Comparison of ENCODE assay signal across 28 cellular contexts in genomic region chr1:6103854-6104530, GRCh38. TPM values are rescaled to one million over a fixed set of nuclear protein-coding genes. Genes with fewer than 3 reads are reported as not detected.
A peak's percentile ranks its signal among the peaks of the same experiment; 100 is the strongest.
DNase-seq lines count a peak whose midpoint lies in the region; ATAC-seq and TF ChIP-seq lines count a peak whose summit lies in the region.
"Had no signal": no experiment of that assay in that cellular context is flagged by ENCODE, and none has a peak within 500 bp of the region (broad histone marks: within the 10 kb centered on the region; RNA-seq: fewer than 3 reads in every experiment).

No MANE protein-coding gene starts in this region.

- TF ChIP-seq CTCF in nephron progenitor cell (IDR thresholded peaks at IDR 0.05), result no peak

- H3K4me3 Mint-ChIP-seq in activated CD4-positive, alpha-beta T cell treated with anti-CD3 and anti-CD28 coated beads for 36 hours, result no peak overlapping the region
- H3K4me3 Mint-ChIP-seq in nephron progenitor cell, result no peak overlapping the region
- H3K4me3 Mint-ChIP-seq: B cell; CD8-positive, alpha-beta memory T cell had no signal

- no peaks in the 10 kb centered on the region for H3K9me3 ChIP-seq in aorta (ENCODE audit: control insufficient read depth, low read length)
- H3K9me3 ChIP-seq in effector memory CD4-positive, alpha-beta T cell (ENCODE audit: control insufficient read depth, low read length), result no peaks in the 10 kb centered on the region
- H3K9me3 ChIP-seq: MG63 had no signal

- intact Hi-C loops in activated CD4-positive, alpha-beta T cell treated with anti-CD3 and anti-CD28 coated beads for 36 hours (cut with DNase I, micrococcal nuclease), result no loop called here
- intact Hi-C loops in Right ventricle myocardium superior (cut with DNase I) (no loop called here), cardiac septum (cut with DNase I) (no loop called here), aorta (cut with DNase I) (no loop called here)

- POLR2A ChIA-PET in activated CD4-positive, alpha-beta T cell treated with anti-CD3 and anti-CD28 coated beads for 36 hours (lab: Charles Lee), result no interaction called here

- no peaks in the 10 kb centered on the region for H3K4me1 Mint-ChIP-seq in activated CD4-positive, alpha-beta T cell treated with anti-CD3 and anti-CD28 coated beads for 36 hours
- peaks cover 10% of the 10 kb centered on the region for H3K4me1 Mint-ChIP-seq in nephron progenitor cell
- H3K4me1 Mint-ChIP-seq: B cell had no signal

- no peak overlapping the region for H3K27ac Mint-ChIP-seq in activated CD4-positive, alpha-beta T cell treated with anti-CD3 and anti-CD28 coated beads for 36 hours
- no peak overlapping the region for H3K27ac Mint-ChIP-seq in nephron progenitor cell
- H3K27ac Mint-ChIP-seq: B cell; CD8-positive, alpha-beta memory T cell had no signal

- H3K36me3 Mint-ChIP-seq in activated CD4-positive, alpha-beta T cell treated with anti-CD3 and anti-CD28 coated beads for 36 hours (ENCODE audit: low read depth), result no peaks in the 10 kb centered on the region
- H3K36me3 Mint-ChIP-seq in nephron progenitor cell (ENCODE audit: low read depth), result no peaks in the 10 kb centered on the region

- CTCF ChIA-PET in activated CD4-positive, alpha-beta T cell treated with anti-CD3 and anti-CD28 coated beads for 36 hours (lab: Charles Lee), result no interaction called here

- no peak overlapping the region for H3K27ac ChIP-seq in aorta (ENCODE audit: low read depth in 1 of 2, low read length in 2 of 2)
- no peak overlapping the region for H3K27ac ChIP-seq in effector memory CD4-positive, alpha-beta T cell (ENCODE audit: insufficient read depth, low read length, poor library complexity, severe bottlenecking)
- H3K27ac ChIP-seq: 22Rv1, C4-2B, PC-9 had no signal

- no peaks in the 10 kb centered on the region for H3K27me3 ChIP-seq in aorta (ENCODE audit: control insufficient read depth in 1 of 2, insufficient read depth in 2 of 2, low read length in 1 of 2)
- no peaks in the 10 kb centered on the region for H3K27me3 ChIP-seq in effector memory CD4-positive, alpha-beta T cell (replicated peaks; ENCODE audit: control insufficient read depth, insufficient read depth, low read length, poor library complexity, severe bottlenecking)
- H3K27me3 ChIP-seq: MG63 had no signal

- H3K9me3 Mint-ChIP-seq in activated CD4-positive, alpha-beta T cell treated with anti-CD3 and anti-CD28 coated beads for 36 hours (ENCODE audit: low read depth), result no peaks in the 10 kb centered on the region
- H3K9me3 Mint-ChIP-seq in nephron progenitor cell, result no peaks in the 10 kb centered on the region
- H3K9me3 Mint-ChIP-seq: CD8-positive, alpha-beta memory T cell had no signal

- peaks cover 6% of the 10 kb centered on the region for H3K27me3 Mint-ChIP-seq in activated CD4-positive, alpha-beta T cell treated with anti-CD3 and anti-CD28 coated beads for 36 hours
- H3K27me3 Mint-ChIP-seq in nephron progenitor cell (ENCODE audit: low read depth, poor library complexity), result peaks cover 19% of the 10 kb centered on the region

- H3K4me3 ChIP-seq in aorta (ENCODE audit: low read length in 2 of 2), result no peak overlapping the region
- no peak overlapping the region for H3K4me3 ChIP-seq in effector memory CD4-positive, alpha-beta T cell (ENCODE audit: insufficient read depth, low read depth, low read length, poor library complexity, severe bottlenecking)
- H3K4me3 ChIP-seq: GM12878, MG63, PC-9 had no signal

- 76 to 77% methylated on average over 13 of the region's 13 CpGs for WGBS in aorta, 2 donors

- H3K4me1 ChIP-seq in aorta (ENCODE audit: control insufficient read depth in 1 of 2, insufficient read depth in 2 of 2, low read length in 2 of 2), result no peaks in the 10 kb centered on the region
- no peaks in the 10 kb centered on the region for H3K4me1 ChIP-seq in effector memory CD4-positive, alpha-beta T cell (ENCODE audit: control insufficient read depth, insufficient read depth, low read length, poor library complexity, severe bottlenecking)

- DNase-seq in activated CD4-positive, alpha-beta T cell treated with anti-CD3 and anti-CD28 coated beads for 36 hours, result peak; percentile 3
- DNase-seq in activated CD4-positive, alpha-beta T cell treated with anti-CD3 and anti-CD28 coated beads, Interleukin-2, amount 50 U/mL, for 1 hour, result no peak
- DNase-seq in Right ventricle myocardium superior (peak; percentile 21), cardiac septum (ENCODE audit: low spot score) (no peak), nephron progenitor cell (peak; percentile 1), aorta (peak; percentile 35 to 60)
- no peak for DNase-seq in effector memory CD4-positive, alpha-beta T cell
- DNase-seq: DMS 273 treated with DMSO at 0.1 percent for 48 hours; EL; GDM1; GOT3; HCEC 1CT; IMR-90; KG1; MG63; NCI-H2029; NCI-H446 treated with DMSO at 0.1 percent for 48 hours; NCI-H526; NCI-H82; NK-92 treated with Interleukin-12 subunit alpha and Interleukin-12 subunit beta, amount 100 ng/mL, for 24 hours; PC-9; SHP77 treated with DMSO at 0.1 percent for 48 hours had no signal

- no peak for ATAC-seq in activated CD4-positive, alpha-beta T cell treated with anti-CD3 and anti-CD28 coated beads for 36 hours
- ATAC-seq in Right ventricle myocardium superior (ENCODE audit: poor library complexity) (no peak), aorta (ENCODE audit: low FRiP score) (no peak), HG02852 (IDR thresholded peaks at IDR 0.05; ENCODE audit: unreplicated experiment) (no peak)
- ATAC-seq: GM12878 had no signal

- no peaks in the 10 kb centered on the region for H3K36me3 ChIP-seq in aorta (ENCODE audit: control insufficient read depth in 1 of 2, insufficient read depth in 2 of 2, low read length in 1 of 2)
- H3K36me3 ChIP-seq in effector memory CD4-positive, alpha-beta T cell (ENCODE audit: control insufficient read depth, insufficient read depth, low read length), result no peaks in the 10 kb centered on the region
- H3K36me3 ChIP-seq: MG63 had no signal

RNA-seq across cellular contexts. Expression of gene KCNAB2, which starts 58.3 kb away (rescaled TPM):
- 100 to 1,000 TPM; 231 to 258 TPM for total RNA-seq in activated CD4-positive, alpha-beta T cell treated with anti-CD3 and anti-CD28 coated beads for 36 hours
- 21.2 TPM for total RNA-seq in Right ventricle myocardium superior
- total RNA-seq in cardiac septum, result 19.3 TPM
- total RNA-seq in aorta, result 10 to 100 TPM; 17.1 to 36.2 TPM
- 1 to 10 TPM; 5.5 to 6.6 TPM for polyA plus RNA-seq in aorta

Comparison
In these comparisons a context has a peak if more than half of its experiments do, and no peak if none do; other contexts are left out.
1. DNase-seq: peak in activated CD4-positive, alpha-beta T cell treated with anti-CD3 and anti-CD28 coated beads for 36 hours (single experiment), Right ventricle myocardium superior (single experiment), nephron progenitor cell (single experiment) and aorta (2 of 2); none in activated CD4-positive, alpha-beta T cell treated with anti-CD3 and anti-CD28 coated beads, Interleukin-2, amount 50 U/mL, for 1 hour (single experiment), cardiac septum (single experiment) and effector memory CD4-positive, alpha-beta T cell (0 of 3).
2. RNA of gene KCNAB2, which starts 58.3 kb away (total RNA-seq): 231 to 258 TPM in activated CD4-positive, alpha-beta T cell treated with anti-CD3 and anti-CD28 coated beads for 36 hours; 17.1 to 36.2 TPM in aorta, 21.2 TPM in Right ventricle myocardium superior (single experiment) and 19.3 TPM in cardiac septum (single experiment); every median in the first group is over 4 times any median in the second.